Comparison of ENCODE assay signal across 1 cellular context in the genomic region with DNA sequence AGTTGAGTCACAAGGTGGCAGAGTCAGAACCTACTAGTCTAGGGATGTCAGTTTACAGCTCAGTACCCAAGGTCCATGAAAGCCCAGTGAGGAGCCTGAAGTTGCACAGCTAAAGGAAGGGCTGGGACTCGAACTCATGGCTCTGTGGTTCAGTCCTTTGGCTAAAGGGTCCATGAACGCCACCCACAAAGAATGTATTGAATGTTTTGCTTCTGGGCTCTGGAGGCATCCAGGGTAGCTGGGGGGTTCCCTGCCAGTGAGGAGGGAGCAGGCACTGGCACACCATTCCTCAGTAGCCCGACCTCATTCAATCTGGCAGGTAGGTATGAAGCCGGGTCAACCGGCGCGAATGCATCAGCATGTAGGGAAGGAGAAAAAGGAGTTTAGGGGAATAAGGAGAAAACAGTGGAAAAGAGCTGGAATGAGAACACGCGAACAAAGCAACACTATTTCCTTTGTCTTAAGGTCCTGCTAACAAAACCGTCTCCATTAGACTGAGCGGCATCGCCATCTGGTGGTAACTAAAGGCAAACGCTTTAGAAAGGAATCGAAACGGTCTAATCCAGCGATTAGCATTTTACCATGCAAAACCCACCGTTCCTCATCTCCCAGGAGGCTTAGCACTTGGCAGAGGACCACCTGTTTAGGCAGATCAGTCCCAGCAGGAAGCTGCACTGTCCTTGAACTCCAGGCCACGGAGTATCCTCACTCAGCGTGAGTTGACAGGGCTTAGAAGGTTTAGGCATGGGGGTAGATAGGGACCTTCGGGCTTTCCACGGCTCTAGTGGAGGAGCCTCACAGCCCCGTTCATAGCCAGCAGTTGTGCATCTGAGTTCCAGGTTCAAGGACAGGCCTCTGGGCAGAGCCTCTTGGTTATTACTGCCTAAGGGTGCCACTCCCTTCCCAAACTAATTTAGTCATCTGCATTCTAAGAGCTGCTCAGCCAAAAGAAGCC.
TF ChIP-seq lines count a peak whose summit lies in the region.

No MANE protein-coding gene starts in this region.

TF ChIP-seq in K562, 482 proteins besides CTCF, POLR2A, EP300 and RAD21 (continued from another document and continues in another):
- TF ChIP-seq, protein P1, sequence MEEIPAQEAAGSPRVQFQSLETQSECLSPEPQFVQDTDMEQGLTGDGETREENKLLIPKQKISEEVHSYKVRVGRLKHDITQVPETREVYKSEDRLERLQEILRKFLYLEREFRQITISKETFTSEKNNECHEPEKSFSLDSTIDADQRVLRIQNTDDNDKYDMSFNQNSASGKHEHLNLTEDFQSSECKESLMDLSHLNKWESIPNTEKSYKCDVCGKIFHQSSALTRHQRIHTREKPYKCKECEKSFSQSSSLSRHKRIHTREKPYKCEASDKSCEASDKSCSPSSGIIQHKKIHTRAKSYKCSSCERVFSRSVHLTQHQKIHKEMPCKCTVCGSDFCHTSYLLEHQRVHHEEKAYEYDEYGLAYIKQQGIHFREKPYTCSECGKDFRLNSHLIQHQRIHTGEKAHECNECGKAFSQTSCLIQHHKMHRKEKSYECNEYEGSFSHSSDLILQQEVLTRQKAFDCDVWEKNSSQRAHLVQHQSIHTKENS (CRISPR knock-in tag; IDR thresholded peaks at IDR 0.05), result no peak
- TF ChIP-seq KDM4B (IDR thresholded peaks at IDR 0.05; ENCODE audit: borderline replicate concordance in 2 of 2, low read depth in 1 of 2) (no peak), HOXB6 (CRISPR knock-in tag; IDR thresholded peaks at IDR 0.05; ENCODE audit: borderline replicate concordance) (0 out of 2 replicates have a peak, but pooled peaks have one; percentile 49), ZFP30 (CRISPR knock-in tag; IDR thresholded peaks at IDR 0.05; ENCODE audit: borderline replicate concordance) (no peak), ZFP36 (IDR thresholded peaks at IDR 0.05; ENCODE audit: low read depth, low read length, partially characterized antibody) (no peak), HDAC2 (IDR thresholded peaks at IDR 0.05) (no peak), ZNF445 (CRISPR knock-in tag; IDR thresholded peaks at IDR 0.05; ENCODE audit: low read depth) (no peak), TAL1 (IDR thresholded peaks at IDR 0.05) (no peak), MAFG (tag; conservative IDR thresholded peaks at IDR 0.05) (no peak), ETV5 (CRISPR knock-in tag; IDR thresholded peaks at IDR 0.05; ENCODE audit: low read depth) (no peak; the same call in 1 of the 2 replicates), ZNF780A (CRISPR knock-in tag; IDR thresholded peaks at IDR 0.05) (no peak), ZBED1 (IDR thresholded peaks at IDR 0.05) (no peak), BRF1 (IDR thresholded peaks at IDR 0.05; ENCODE audit: borderline replicate concordance, extremely low read depth, insufficient read length) (no peak), ZNF3 (CRISPR knock-in tag; IDR thresholded peaks at IDR 0.05) (no peak), SMAD1 (IDR thresholded peaks at IDR 0.05; ENCODE audit: low read depth, low read length, partially characterized antibody) (no peak), STAT5A (IDR thresholded peaks at IDR 0.05; ENCODE audit: borderline replicate concordance, low read length) (no peak), SIN3A (IDR thresholded peaks at IDR 0.05; ENCODE audit: borderline replicate concordance in 2 of 2, control insufficient read depth in 1 of 2, low read depth in 2 of 2, low read length in 2 of 2) (no peak), KLF1 (tag; IDR thresholded peaks at IDR 0.05) (no peak), FOS (IDR thresholded peaks at IDR 0.05; ENCODE audit: extremely low read depth, insufficient read length) (no peak), ZBTB7A (IDR thresholded peaks at IDR 0.05; ENCODE audit: borderline replicate concordance, control insufficient read depth, low read depth, low read length) (no peak), HDAC6 (IDR thresholded peaks at IDR 0.05; ENCODE audit: low read depth, low read length) (0 out of 2 replicates have a peak, but pooled peaks have one; percentile 27), IRF2 (CRISPR knock-in tag; IDR thresholded peaks at IDR 0.05) (no peak), HEY1 (CRISPR knock-in tag; IDR thresholded peaks at IDR 0.05; ENCODE audit: borderline replicate concordance) (no peak), FOXJ3 (CRISPR knock-in tag; IDR thresholded peaks at IDR 0.05) (no peak), ZNF41 (CRISPR knock-in tag; conservative IDR thresholded peaks at IDR 0.05) (no peak), SOX6 (IDR thresholded peaks at IDR 0.05) (peak; percentile 85), JUND (IDR thresholded peaks at IDR 0.05; ENCODE audit: borderline replicate concordance, low read depth, low read length) (peak; percentile 8), JUND (tag; IDR thresholded peaks at IDR 0.05; ENCODE audit: borderline replicate concordance, low read depth, low read length) (peak; percentile 77; the same call in 2 of the 3 replicates), KDM1A (IDR thresholded peaks at IDR 0.05) (no peak), ZC3H11A (IDR thresholded peaks at IDR 0.05; ENCODE audit: low read depth, low read length) (0 out of 2 replicates have a peak, but pooled peaks have one; percentile 42), MEF2A (IDR thresholded peaks at IDR 0.05; ENCODE audit: control insufficient read depth, low read depth, low read length) (no peak)
- TF ChIP-seq, protein P2, sequence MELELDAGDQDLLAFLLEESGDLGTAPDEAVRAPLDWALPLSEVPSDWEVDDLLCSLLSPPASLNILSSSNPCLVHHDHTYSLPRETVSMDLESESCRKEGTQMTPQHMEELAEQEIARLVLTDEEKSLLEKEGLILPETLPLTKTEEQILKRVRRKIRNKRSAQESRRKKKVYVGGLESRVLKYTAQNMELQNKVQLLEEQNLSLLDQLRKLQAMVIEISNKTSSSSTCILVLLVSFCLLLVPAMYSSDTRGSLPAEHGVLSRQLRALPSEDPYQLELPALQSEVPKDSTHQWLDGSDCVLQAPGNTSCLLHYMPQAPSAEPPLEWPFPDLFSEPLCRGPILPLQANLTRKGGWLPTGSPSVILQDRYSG (tag; conservative IDR thresholded peaks at IDR 0.05; ENCODE audit: low read depth), result no peak
- TF ChIP-seq, protein P3, sequence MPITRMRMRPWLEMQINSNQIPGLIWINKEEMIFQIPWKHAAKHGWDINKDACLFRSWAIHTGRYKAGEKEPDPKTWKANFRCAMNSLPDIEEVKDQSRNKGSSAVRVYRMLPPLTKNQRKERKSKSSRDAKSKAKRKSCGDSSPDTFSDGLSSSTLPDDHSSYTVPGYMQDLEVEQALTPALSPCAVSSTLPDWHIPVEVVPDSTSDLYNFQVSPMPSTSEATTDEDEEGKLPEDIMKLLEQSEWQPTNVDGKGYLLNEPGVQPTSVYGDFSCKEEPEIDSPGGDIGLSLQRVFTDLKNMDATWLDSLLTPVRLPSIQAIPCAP (CRISPR knock-in tag; IDR thresholded peaks at IDR 0.05; ENCODE audit: borderline replicate concordance), result no peak
- TF ChIP-seq, protein P4, sequence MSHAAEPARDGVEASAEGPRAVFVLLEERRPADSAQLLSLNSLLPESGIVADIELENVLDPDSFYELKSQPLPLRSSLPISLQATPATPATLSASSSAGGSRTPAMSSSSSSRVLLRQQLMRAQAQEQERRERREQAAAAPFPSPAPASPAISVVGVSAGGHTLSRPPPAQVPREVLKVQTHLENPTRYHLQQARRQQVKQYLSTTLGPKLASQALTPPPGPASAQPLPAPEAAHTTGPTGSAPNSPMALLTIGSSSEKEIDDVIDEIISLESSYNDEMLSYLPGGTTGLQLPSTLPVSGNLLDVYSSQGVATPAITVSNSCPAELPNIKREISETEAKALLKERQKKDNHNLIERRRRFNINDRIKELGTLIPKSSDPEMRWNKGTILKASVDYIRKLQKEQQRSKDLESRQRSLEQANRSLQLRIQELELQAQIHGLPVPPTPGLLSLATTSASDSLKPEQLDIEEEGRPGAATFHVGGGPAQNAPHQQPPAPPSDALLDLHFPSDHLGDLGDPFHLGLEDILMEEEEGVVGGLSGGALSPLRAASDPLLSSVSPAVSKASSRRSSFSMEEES (CRISPR knock-in tag; IDR thresholded peaks at IDR 0.05), result no peak
- TF ChIP-seq, protein P5, sequence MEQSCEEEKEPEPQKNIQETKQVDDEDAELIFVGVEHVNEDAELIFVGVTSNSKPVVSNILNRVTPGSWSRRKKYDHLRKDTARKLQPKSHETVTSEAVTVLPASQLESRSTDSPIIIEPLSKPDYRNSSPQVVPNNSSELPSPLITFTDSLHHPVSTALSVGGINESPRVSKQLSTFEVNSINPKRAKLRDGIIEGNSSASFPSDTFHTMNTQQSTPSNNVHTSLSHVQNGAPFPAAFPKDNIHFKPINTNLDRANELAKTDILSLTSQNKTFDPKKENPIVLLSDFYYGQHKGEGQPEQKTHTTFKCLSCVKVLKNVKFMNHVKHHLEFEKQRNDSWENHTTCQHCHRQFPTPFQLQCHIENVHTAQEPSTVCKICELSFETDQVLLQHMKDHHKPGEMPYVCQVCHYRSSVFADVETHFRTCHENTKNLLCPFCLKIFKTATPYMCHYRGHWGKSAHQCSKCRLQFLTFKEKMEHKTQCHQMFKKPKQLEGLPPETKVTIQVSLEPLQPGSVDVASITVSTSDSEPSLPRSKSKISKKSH (CRISPR knock-in tag; IDR thresholded peaks at IDR 0.05), result no peak
- TF ChIP-seq, protein P6, sequence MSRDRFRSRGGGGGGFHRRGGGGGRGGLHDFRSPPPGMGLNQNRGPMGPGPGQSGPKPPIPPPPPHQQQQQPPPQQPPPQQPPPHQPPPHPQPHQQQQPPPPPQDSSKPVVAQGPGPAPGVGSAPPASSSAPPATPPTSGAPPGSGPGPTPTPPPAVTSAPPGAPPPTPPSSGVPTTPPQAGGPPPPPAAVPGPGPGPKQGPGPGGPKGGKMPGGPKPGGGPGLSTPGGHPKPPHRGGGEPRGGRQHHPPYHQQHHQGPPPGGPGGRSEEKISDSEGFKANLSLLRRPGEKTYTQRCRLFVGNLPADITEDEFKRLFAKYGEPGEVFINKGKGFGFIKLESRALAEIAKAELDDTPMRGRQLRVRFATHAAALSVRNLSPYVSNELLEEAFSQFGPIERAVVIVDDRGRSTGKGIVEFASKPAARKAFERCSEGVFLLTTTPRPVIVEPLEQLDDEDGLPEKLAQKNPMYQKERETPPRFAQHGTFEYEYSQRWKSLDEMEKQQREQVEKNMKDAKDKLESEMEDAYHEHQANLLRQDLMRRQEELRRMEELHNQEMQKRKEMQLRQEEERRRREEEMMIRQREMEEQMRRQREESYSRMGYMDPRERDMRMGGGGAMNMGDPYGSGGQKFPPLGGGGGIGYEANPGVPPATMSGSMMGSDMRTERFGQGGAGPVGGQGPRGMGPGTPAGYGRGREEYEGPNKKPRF (IDR thresholded peaks at IDR 0.05; ENCODE audit: low read depth, low read length), result no peak
- TF ChIP-seq, protein P7, sequence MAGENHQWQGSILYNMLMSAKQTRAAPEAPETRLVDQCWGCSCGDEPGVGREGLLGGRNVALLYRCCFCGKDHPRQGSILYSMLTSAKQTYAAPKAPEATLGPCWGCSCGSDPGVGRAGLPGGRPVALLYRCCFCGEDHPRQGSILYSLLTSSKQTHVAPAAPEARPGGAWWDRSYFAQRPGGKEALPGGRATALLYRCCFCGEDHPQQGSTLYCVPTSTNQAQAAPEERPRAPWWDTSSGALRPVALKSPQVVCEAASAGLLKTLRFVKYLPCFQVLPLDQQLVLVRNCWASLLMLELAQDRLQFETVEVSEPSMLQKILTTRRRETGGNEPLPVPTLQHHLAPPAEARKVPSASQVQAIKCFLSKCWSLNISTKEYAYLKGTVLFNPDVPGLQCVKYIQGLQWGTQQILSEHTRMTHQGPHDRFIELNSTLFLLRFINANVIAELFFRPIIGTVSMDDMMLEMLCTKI (IDR thresholded peaks at IDR 0.05; ENCODE audit: partially characterized antibody), result no peak
- TF ChIP-seq, protein P8, sequence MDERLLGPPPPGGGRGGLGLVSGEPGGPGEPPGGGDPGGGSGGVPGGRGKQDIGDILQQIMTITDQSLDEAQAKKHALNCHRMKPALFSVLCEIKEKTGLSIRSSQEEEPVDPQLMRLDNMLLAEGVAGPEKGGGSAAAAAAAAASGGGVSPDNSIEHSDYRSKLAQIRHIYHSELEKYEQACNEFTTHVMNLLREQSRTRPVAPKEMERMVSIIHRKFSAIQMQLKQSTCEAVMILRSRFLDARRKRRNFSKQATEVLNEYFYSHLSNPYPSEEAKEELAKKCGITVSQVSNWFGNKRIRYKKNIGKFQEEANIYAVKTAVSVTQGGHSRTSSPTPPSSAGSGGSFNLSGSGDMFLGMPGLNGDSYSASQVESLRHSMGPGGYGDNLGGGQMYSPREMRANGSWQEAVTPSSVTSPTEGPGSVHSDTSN (CRISPR knock-in tag; IDR thresholded peaks at IDR 0.05; ENCODE audit: low read depth), result no peak
- TF ChIP-seq, protein P8 (tag; conservative IDR thresholded peaks at IDR 0.05; ENCODE audit: low read depth), result no peak
- TF ChIP-seq, protein P9, sequence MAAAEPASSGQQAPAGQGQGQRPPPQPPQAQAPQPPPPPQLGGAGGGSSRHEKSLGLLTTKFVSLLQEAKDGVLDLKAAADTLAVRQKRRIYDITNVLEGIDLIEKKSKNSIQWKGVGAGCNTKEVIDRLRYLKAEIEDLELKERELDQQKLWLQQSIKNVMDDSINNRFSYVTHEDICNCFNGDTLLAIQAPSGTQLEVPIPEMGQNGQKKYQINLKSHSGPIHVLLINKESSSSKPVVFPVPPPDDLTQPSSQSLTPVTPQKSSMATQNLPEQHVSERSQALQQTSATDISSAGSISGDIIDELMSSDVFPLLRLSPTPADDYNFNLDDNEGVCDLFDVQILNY (CRISPR knock-in tag; IDR thresholded peaks at IDR 0.05), result no peak; the same call in 1 of the 2 replicates
- TF ChIP-seq, protein P10, sequence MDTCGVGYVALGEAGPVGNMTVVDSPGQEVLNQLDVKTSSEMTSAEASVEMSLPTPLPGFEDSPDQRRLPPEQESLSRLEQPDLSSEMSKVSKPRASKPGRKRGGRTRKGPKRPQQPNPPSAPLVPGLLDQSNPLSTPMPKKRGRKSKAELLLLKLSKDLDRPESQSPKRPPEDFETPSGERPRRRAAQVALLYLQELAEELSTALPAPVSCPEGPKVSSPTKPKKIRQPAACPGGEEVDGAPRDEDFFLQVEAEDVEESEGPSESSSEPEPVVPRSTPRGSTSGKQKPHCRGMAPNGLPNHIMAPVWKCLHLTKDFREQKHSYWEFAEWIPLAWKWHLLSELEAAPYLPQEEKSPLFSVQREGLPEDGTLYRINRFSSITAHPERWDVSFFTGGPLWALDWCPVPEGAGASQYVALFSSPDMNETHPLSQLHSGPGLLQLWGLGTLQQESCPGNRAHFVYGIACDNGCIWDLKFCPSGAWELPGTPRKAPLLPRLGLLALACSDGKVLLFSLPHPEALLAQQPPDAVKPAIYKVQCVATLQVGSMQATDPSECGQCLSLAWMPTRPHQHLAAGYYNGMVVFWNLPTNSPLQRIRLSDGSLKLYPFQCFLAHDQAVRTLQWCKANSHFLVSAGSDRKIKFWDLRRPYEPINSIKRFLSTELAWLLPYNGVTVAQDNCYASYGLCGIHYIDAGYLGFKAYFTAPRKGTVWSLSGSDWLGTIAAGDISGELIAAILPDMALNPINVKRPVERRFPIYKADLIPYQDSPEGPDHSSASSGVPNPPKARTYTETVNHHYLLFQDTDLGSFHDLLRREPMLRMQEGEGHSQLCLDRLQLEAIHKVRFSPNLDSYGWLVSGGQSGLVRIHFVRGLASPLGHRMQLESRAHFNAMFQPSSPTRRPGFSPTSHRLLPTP (IDR thresholded peaks at IDR 0.05; ENCODE audit: borderline replicate concordance, extremely low read depth, insufficient read length), result peak; percentile 4
